In the genomic region with DNA sequence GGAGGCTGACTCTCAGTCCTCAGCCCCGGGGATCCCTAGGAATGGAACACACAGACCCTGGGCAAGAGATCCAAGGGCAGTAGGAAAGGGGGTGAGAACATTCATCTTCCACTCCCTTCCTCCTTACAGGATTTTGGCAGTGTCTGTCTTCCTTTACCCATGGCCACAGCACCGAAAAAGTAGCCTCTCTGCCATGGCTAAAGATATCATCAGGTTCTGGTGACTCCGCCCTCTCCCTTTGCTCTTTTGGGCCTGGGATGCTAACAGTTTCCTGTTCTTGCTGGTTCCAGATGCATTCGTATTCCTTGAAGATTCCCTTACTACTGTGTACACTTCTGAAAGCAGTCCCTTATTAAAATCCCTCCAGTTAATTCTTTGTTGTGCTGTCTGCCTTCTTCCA, we compare ENCODE assay signal across 19 cellular contexts. TPM values are rescaled to one million over a fixed set of nuclear protein-coding genes. Genes with fewer than 3 reads are reported as not detected.
DNase-seq lines count a peak whose midpoint lies in the region; ATAC-seq and TF ChIP-seq lines count a peak whose summit lies in the region.
"Had no signal": no experiment of that assay in that cellular context is flagged by ENCODE, and none has a peak within 500 bp of the region (broad histone marks: within the 10 kb centered on the region; RNA-seq: fewer than 3 reads in every experiment).

No MANE protein-coding gene starts in this region.

- intact Hi-C loops in HCT116 (cut with micrococcal nuclease): no loop called here
- intact Hi-C loops in activated CD4-positive, alpha-beta T cell treated with anti-CD3 and anti-CD28 coated beads for 36 hours (cut with DNase I, micrococcal nuclease): no loop called here

- H3K4me3 ChIP-seq in HCT116 (replicated peaks in 1 of 2; ENCODE audit: low read depth in 1 of 2, low read length in 2 of 2): no peak overlapping the region
- no peak overlapping the region for H3K4me3 ChIP-seq in adipocyte (ENCODE audit: low read length)
- H3K4me3 ChIP-seq in gastroesophageal sphincter: no peak overlapping the region
- H3K4me3 ChIP-seq in thoracic aorta: no peak overlapping the region
- H3K4me3 ChIP-seq: heart left ventricle had no signal

- H3K4me2 ChIP-seq in HCT116 (ENCODE audit: low read length): peak overlapping the region; percentile 54; the same call in 1 of the 2 replicates

- H3K9me3 ChIP-seq in HCT116 (ENCODE audit: control insufficient read depth in 1 of 2, insufficient read depth in 1 of 2, low read depth in 1 of 2, low read length in 2 of 2) (no peaks in the 10 kb centered on the region), adipocyte (ENCODE audit: control insufficient read depth, low read length) (no peaks in the 10 kb centered on the region), gastroesophageal sphincter (no peaks in the 10 kb centered on the region), thoracic aorta (no peaks in the 10 kb centered on the region)
- H3K9me3 ChIP-seq: heart left ventricle had no signal

- H3K4me3 Mint-ChIP-seq in activated CD4-positive, alpha-beta T cell treated with anti-CD3 and anti-CD28 coated beads for 36 hours: no peak overlapping the region
- H3K4me3 Mint-ChIP-seq: activated CD4-positive, alpha-beta T cell treated with anti-CD3 and anti-CD28 coated beads, Interleukin-2, amount 10 ng/mL, durations not matched to agents 24 days and 14 days had no signal

- no peak overlapping the region for H3K27ac Mint-ChIP-seq in activated CD4-positive, alpha-beta T cell treated with anti-CD3 and anti-CD28 coated beads for 36 hours
- H3K27ac Mint-ChIP-seq: activated CD4-positive, alpha-beta T cell treated with anti-CD3 and anti-CD28 coated beads, Interleukin-2, amount 10 ng/mL, durations not matched to agents 24 days and 14 days had no signal

- H3K9me2 ChIP-seq in HCT116 (ENCODE audit: insufficient read depth): no peaks in the 10 kb centered on the region

- H3K27me3 ChIP-seq in HCT116 (ENCODE audit: insufficient read depth, low read length): no peaks in the 10 kb centered on the region
- no peaks in the 10 kb centered on the region for H3K27me3 ChIP-seq in adipocyte (replicated peaks; ENCODE audit: control insufficient read depth, insufficient read depth, low read length)
- H3K27me3 ChIP-seq in gastroesophageal sphincter: no peaks in the 10 kb centered on the region
- no peaks in the 10 kb centered on the region for H3K27me3 ChIP-seq in thoracic aorta (replicated peaks; ENCODE audit: insufficient read depth)
- H3K27me3 ChIP-seq: heart left ventricle had no signal

- no peak overlapping the region for H2AFZ ChIP-seq in HCT116 (ENCODE audit: low read depth, low read length, poor library complexity, severe bottlenecking)

- H4K20me1 ChIP-seq in HCT116 (ENCODE audit: insufficient read depth): no peaks in the 10 kb centered on the region

- RAD21 ChIA-PET in HCT116 (lab: Charles Lee; ENCODE audit: low non-redundant PET in 1 of 2, low total read pairs in 2 of 2, uncharacterized antibody in 2 of 2, unreplicated experiment in 2 of 2): no interaction called here

- H3K27ac ChIP-seq in HCT116 (ENCODE audit: low read depth, low read length): no peak overlapping the region
- H3K27ac ChIP-seq in gastroesophageal sphincter: peak overlapping the region in 3 of 4 donors; percentile 6 to 49 (median 28)
- peak overlapping the region; percentile 27 to 34 for H3K27ac ChIP-seq in thoracic aorta

- H3K9ac ChIP-seq in HCT116 (ENCODE audit: low read length): no peak overlapping the region
- no peak overlapping the region for H3K9ac ChIP-seq in adipocyte (ENCODE audit: low read length)

- TF ChIP-seq POLR2A in HCT116 (IDR thresholded peaks at IDR 0.05; ENCODE audit: borderline replicate concordance, extremely low read depth, insufficient read depth, insufficient read length) (no peak), gastroesophageal sphincter (IDR thresholded peaks at IDR 0.05) (no peak)

- peaks cover 9% of the 10 kb centered on the region for H3K4me1 Mint-ChIP-seq in activated CD4-positive, alpha-beta T cell treated with anti-CD3 and anti-CD28 coated beads for 36 hours
- H3K4me1 Mint-ChIP-seq: activated CD4-positive, alpha-beta T cell treated with anti-CD3 and anti-CD28 coated beads, Interleukin-2, amount 10 ng/mL, durations not matched to agents 24 days and 14 days had no signal

- peaks cover 11% of the 10 kb centered on the region for H3K27me3 Mint-ChIP-seq in activated CD4-positive, alpha-beta T cell treated with anti-CD3 and anti-CD28 coated beads for 36 hours
- H3K27me3 Mint-ChIP-seq: activated CD4-positive, alpha-beta T cell treated with anti-CD3 and anti-CD28 coated beads, Interleukin-2, amount 10 ng/mL, durations not matched to agents 24 days and 14 days had no signal

- ATAC-seq in HCT116 (no peak), gastroesophageal sphincter (no peak), thoracic aorta (ENCODE audit: insufficient number of reproducible peaks, low FRiP score, low read depth) (no peak), GM18511 (IDR thresholded peaks at IDR 0.05; ENCODE audit: unreplicated experiment) (no peak)
- ATAC-seq in activated CD4-positive, alpha-beta T cell treated with anti-CD3 and anti-CD28 coated beads for 36 hours: no peak
- ATAC-seq: heart left ventricle; stimulated activated naive CD8-positive, alpha-beta T cell treated with anti-CD3 and anti-CD28 coated beads, Interleukin-15, Interleukin-2, amounts not matched to agents 100 U/mL and 50 U/mL, for 24 hours had no signal

- H3K36me3 ChIP-seq in HCT116 (ENCODE audit: control insufficient read depth in 1 of 2, insufficient read depth in 2 of 2, low read length in 2 of 2) (no peaks in the 10 kb centered on the region), adipocyte (ENCODE audit: control insufficient read depth, insufficient read depth, low read length, severe bottlenecking) (no peaks in the 10 kb centered on the region), gastroesophageal sphincter (no peaks in the 10 kb centered on the region), thoracic aorta (no peaks in the 10 kb centered on the region)
- H3K36me3 ChIP-seq: heart left ventricle had no signal

- 27 to 30% methylated on average over 2 to 3 of the region's 4 CpGs for WGBS in gastroesophageal sphincter (ENCODE audit: low coverage in 1 of 2), 2 donors

- DNase-seq in HCT116 (ENCODE audit: low read depth, low spot score) (no peak), adipocyte (ENCODE audit: low read depth) (peak; percentile 23), thoracic aorta (ENCODE audit: low spot score) (no peak), NCI-H2227 (lab: John Stamatoyannopoulos, UW; ENCODE audit: unreplicated experiment) (no peak)
- no peak for DNase-seq in activated CD4-positive, alpha-beta T cell treated with anti-CD3 and anti-CD28 coated beads for 36 hours
- DNase-seq: activated CD4-positive, alpha-beta T cell treated with anti-CD3 and anti-CD28 coated beads, Interleukin-2, amount 10 ng/mL, durations not matched to agents 24 days and 14 days; activated effector memory CD4-positive, alpha-beta T cell treated with anti-CD3 and anti-CD28 coated beads, Interleukin-2, amount 50 U/mL, for 16 hours; Calu3; caudate nucleus; heart left ventricle; Kasumi-1; NCI-H1048; NCI-H2081; NK-92 treated with Interleukin-12 subunit alpha and Interleukin-12 subunit beta, amount 100 ng/mL, for 24 hours; posterior cingulate gyrus; stimulated activated naive CD8-positive, alpha-beta T cell treated with anti-CD3 and anti-CD28 coated beads, Interleukin-15, Interleukin-2, amounts not matched to agents 100 U/mL and 50 U/mL, for 24 hours; trophoblast cell had no signal

- TF ChIP-seq EP300 in gastroesophageal sphincter (IDR thresholded peaks at IDR 0.05): no peak

- H3K36me3 Mint-ChIP-seq in activated CD4-positive, alpha-beta T cell treated with anti-CD3 and anti-CD28 coated beads for 36 hours (ENCODE audit: low read depth): no peaks in the 10 kb centered on the region

- CTCF ChIA-PET in HCT116 (lab: Charles Lee): no interaction called here
- CTCF ChIA-PET in activated CD4-positive, alpha-beta T cell treated with anti-CD3 and anti-CD28 coated beads for 36 hours (lab: Charles Lee): no interaction called here

- POLR2A ChIA-PET in HCT116 (lab: Charles Lee): no interaction called here
- POLR2A ChIA-PET in activated CD4-positive, alpha-beta T cell treated with anti-CD3 and anti-CD28 coated beads for 36 hours (lab: Charles Lee): no interaction called here

- no peak for TF ChIP-seq RAD21 in HCT116 (IDR thresholded peaks at IDR 0.05; ENCODE audit: low read depth)

- BruUV-seq in HCT116 (replicated peaks; lab: Mats Ljungman, UMichigan): no TSS peak

- H3K79me2 ChIP-seq in HCT116 (ENCODE audit: insufficient read depth, low read length): no peaks in the 10 kb centered on the region

- H3K9me3 Mint-ChIP-seq in activated CD4-positive, alpha-beta T cell treated with anti-CD3 and anti-CD28 coated beads for 36 hours (ENCODE audit: low read depth): no peaks in the 10 kb centered on the region
- H3K9me3 Mint-ChIP-seq: activated CD4-positive, alpha-beta T cell treated with anti-CD3 and anti-CD28 coated beads, Interleukin-2, amount 10 ng/mL, durations not matched to agents 24 days and 14 days had no signal

- peaks cover 13 to 39% of the 10 kb centered on the region in 2 experiments for H3K4me1 ChIP-seq in HCT116 (ENCODE audit: control insufficient read depth in 1 of 2, insufficient read depth in 2 of 2, low read length in 2 of 2)
- H3K4me1 ChIP-seq in adipocyte (ENCODE audit: control insufficient read depth, insufficient read depth, low read length): peaks cover 28% of the 10 kb centered on the region
- peaks cover 3 to 27% (median 5%) of the 10 kb centered on the region in 3 donors for H3K4me1 ChIP-seq in gastroesophageal sphincter
- peaks cover 13 to 28% of the 10 kb centered on the region in 2 donors for H3K4me1 ChIP-seq in thoracic aorta (ENCODE audit: control insufficient read depth in 1 of 2, low read depth in 2 of 2)

- TF ChIP-seq CTCF in HCT116 (IDR thresholded peaks at IDR 0.05 in 2 of 3, conservative IDR thresholded peaks at IDR 0.05 in 1 of 3; ENCODE audit: borderline replicate concordance in 1 of 3, insufficient read depth in 1 of 3, low read depth in 2 of 3, low read length in 2 of 3): no peak
- TF ChIP-seq CTCF in gastroesophageal sphincter (IDR thresholded peaks at IDR 0.05): no peak
- TF ChIP-seq CTCF in thoracic aorta (IDR thresholded peaks at IDR 0.05): no peak

RNA-seq across cellular contexts. Expression of gene RAI14, which starts 59.1 kb away (rescaled TPM):
- total RNA-seq in HCT116 (2021; ENCODE audit: unreplicated experiment) (47.9 TPM), gastroesophageal sphincter (100 to 1,000 TPM in 1 of 4 donors, 10 to 100 TPM in 3; 45.8 to 143 (median 80.5) TPM), thoracic aorta (10 to 100 TPM; 70.7 to 80.1 TPM)
- polyA plus RNA-seq in HCT116 (2012): 25.8 and 32.6 TPM in 2 replicates
- total RNA-seq in activated CD4-positive, alpha-beta T cell treated with anti-CD3 and anti-CD28 coated beads for 36 hours: 1 to 10 TPM; 4.5 to 7.1 TPM
